12 cellular contexts compared by ENCODE assay signal in genomic region chr6:49326337-49326736, GRCh38.
DNase-seq lines count a peak whose midpoint lies in the region; ATAC-seq and TF ChIP-seq lines count a peak whose summit lies in the region.
"Had no signal": no experiment of that assay in that cellular context is flagged by ENCODE, and none has a peak within 500 bp of the region (broad histone marks: within the 10 kb centered on the region; RNA-seq: fewer than 3 reads in every experiment).

No MANE protein-coding gene starts in this region.

- RAD21 ChIA-PET in HCT116 (lab: Charles Lee; ENCODE audit: low non-redundant PET in 1 of 2, low total read pairs in 2 of 2, uncharacterized antibody in 2 of 2, unreplicated experiment in 2 of 2): no interaction called here

- peak overlapping the region in 1 of 2 experiments; percentile 24; a peak in 1 of 4 replicates for H3K4me3 ChIP-seq in HCT116 (replicated peaks in 1 of 2; ENCODE audit: low read depth in 1 of 2, low read length in 2 of 2)
- H3K4me3 ChIP-seq in fibroblast of lung (replicated peaks in 1 of 4; ENCODE audit: control extremely low read depth in 1 of 4, insufficient read depth in 1 of 4, low read depth in 3 of 4, low read length in 4 of 4): no peak overlapping the region
- peak overlapping the region; percentile 20 for H3K4me3 ChIP-seq in skeletal muscle satellite cell (ENCODE audit: low read length)

- CTCF ChIA-PET in HCT116 (lab: Charles Lee): no interaction called here

- ATAC-seq in HCT116 (no peak), GM18517 (IDR thresholded peaks at IDR 0.05; ENCODE audit: unreplicated experiment) (no peak)
- ATAC-seq: stimulated activated naive B cell treated with anti-CD40 and anti-IgM and Interleukin-4, amounts not matched to agents 10 μg/mL and 1 μg/mL and 100 μg/mL, for 72 hours; T-helper 17 cell had no signal

- no peak for TF ChIP-seq RAD21 in HCT116 (IDR thresholded peaks at IDR 0.05; ENCODE audit: low read depth)

- H3K79me2 ChIP-seq in HCT116 (ENCODE audit: insufficient read depth, low read length): no peaks in the 10 kb centered on the region
- H3K79me2 ChIP-seq in fibroblast of lung (ENCODE audit: control insufficient read depth, insufficient read depth, low read length): no peaks in the 10 kb centered on the region

- no peak for TF ChIP-seq POLR2A in HCT116 (IDR thresholded peaks at IDR 0.05; ENCODE audit: borderline replicate concordance, extremely low read depth, insufficient read depth, insufficient read length)

- no peaks in the 10 kb centered on the region for H3K27me3 ChIP-seq in HCT116 (ENCODE audit: insufficient read depth, low read length)
- H3K27me3 ChIP-seq in fibroblast of lung (ENCODE audit: control insufficient read depth, insufficient read depth, low read length): no peaks in the 10 kb centered on the region
- H3K27me3 ChIP-seq in skeletal muscle satellite cell (ENCODE audit: control insufficient read depth, insufficient read depth, low read length): no peaks in the 10 kb centered on the region

- H3K4me2 ChIP-seq in HCT116 (ENCODE audit: low read length) (peak overlapping the region; percentile 36), fibroblast of lung (ENCODE audit: extremely low read depth, insufficient read depth, low read length) (no peak overlapping the region), skeletal muscle satellite cell (ENCODE audit: low read length) (peak overlapping the region; percentile 53)

- H3K9me3 ChIP-seq in HCT116 (ENCODE audit: control insufficient read depth in 1 of 2, insufficient read depth in 1 of 2, low read depth in 1 of 2, low read length in 2 of 2): no peaks in the 10 kb centered on the region
- H3K9me3 ChIP-seq in fibroblast of lung (ENCODE audit: control insufficient read depth, insufficient read depth, low read depth, low read length): no peaks in the 10 kb centered on the region
- H3K9me3 ChIP-seq in skeletal muscle satellite cell (replicated peaks; ENCODE audit: low read length): no peaks in the 10 kb centered on the region

- TF ChIP-seq CTCF in HCT116 (IDR thresholded peaks at IDR 0.05 in 2 of 3, conservative IDR thresholded peaks at IDR 0.05 in 1 of 3; ENCODE audit: borderline replicate concordance in 1 of 3, insufficient read depth in 1 of 3, low read depth in 2 of 3, low read length in 2 of 3): no peak
- TF ChIP-seq CTCF in fibroblast of lung (conservative IDR thresholded peaks at IDR 0.05 in 1 of 2, IDR thresholded peaks at IDR 0.05 in 1 of 2; ENCODE audit: low read depth in 1 of 2, low read length in 2 of 2): no peak
- no peak for TF ChIP-seq CTCF in GM20000 (IDR thresholded peaks at IDR 0.05; ENCODE audit: extremely low read depth, missing control alignments)

- DNase-seq in HCT116 (ENCODE audit: low read depth, low spot score) (no peak), RPMI7951 (ENCODE audit: low read depth) (peak; percentile 27), fibroblast of lung (ENCODE audit: low read depth in 2 of 2) (peak; percentile 35 to 78), GM20000 (ENCODE audit: low spot score) (no peak), SW480 (ENCODE audit: low spot score) (no peak)
- DNase-seq: GOT3; MM.1S; NCI-H748 treated with DMSO at 0.1 percent for 48 hours; stimulated activated naive B cell treated with anti-CD40 and anti-IgM and Interleukin-4, amounts not matched to agents 10 μg/mL and 1 μg/mL and 100 μg/mL, for 72 hours; T-helper 17 cell had no signal

- H2AFZ ChIP-seq in HCT116 (ENCODE audit: low read depth, low read length, poor library complexity, severe bottlenecking) (peak overlapping the region; percentile 19), fibroblast of lung (ENCODE audit: low read length) (peak overlapping the region; percentile 9)

- intact Hi-C loops in HCT116 (cut with micrococcal nuclease): no loop called here

- H3K27ac ChIP-seq in HCT116 (ENCODE audit: low read depth, low read length) (no peak overlapping the region), fibroblast of lung (ENCODE audit: insufficient read depth, low read length) (no peak overlapping the region)

- BruUV-seq in HCT116 (replicated peaks; lab: Mats Ljungman, UMichigan): no TSS peak

- no peaks in the 10 kb centered on the region for H4K20me1 ChIP-seq in HCT116 (ENCODE audit: insufficient read depth)
- no peaks in the 10 kb centered on the region for H4K20me1 ChIP-seq in fibroblast of lung (ENCODE audit: control insufficient read depth, extremely low read depth, insufficient read depth, low read length)

- H3K36me3 ChIP-seq in HCT116 (ENCODE audit: control insufficient read depth in 1 of 2, insufficient read depth in 2 of 2, low read length in 2 of 2) (no peaks in the 10 kb centered on the region), fibroblast of lung (ENCODE audit: control insufficient read depth, insufficient read depth, low read length) (no peaks in the 10 kb centered on the region), skeletal muscle satellite cell (ENCODE audit: insufficient read depth, low read length) (no peaks in the 10 kb centered on the region)

- H3K9me2 ChIP-seq in HCT116 (ENCODE audit: insufficient read depth): no peaks in the 10 kb centered on the region

- H3K9ac ChIP-seq in HCT116 (ENCODE audit: low read length) (no peak overlapping the region), fibroblast of lung (ENCODE audit: insufficient read depth, low read length) (no peak overlapping the region), skeletal muscle satellite cell (ENCODE audit: low read depth, low read length) (peak overlapping the region; percentile 50)

- H3K4me1 ChIP-seq in HCT116 (ENCODE audit: control insufficient read depth in 1 of 2, insufficient read depth in 2 of 2, low read length in 2 of 2): peaks cover 0 to 18% of the 10 kb centered on the region in 2 experiments; a peak in 2 of 4 replicates
- no peaks in the 10 kb centered on the region for H3K4me1 ChIP-seq in fibroblast of lung (ENCODE audit: control insufficient read depth, extremely low read depth, insufficient read depth, low read length)
- H3K4me1 ChIP-seq in skeletal muscle satellite cell (ENCODE audit: control insufficient read depth, insufficient read depth, low read length): peaks cover 20% of the 10 kb centered on the region

- POLR2A ChIA-PET in HCT116 (lab: Charles Lee): no interaction called here

TF ChIP-seq in HCT116, 20 proteins besides CTCF, POLR2A, EP300 and RAD21:
- TF ChIP-seq CEBPB (IDR thresholded peaks at IDR 0.05; ENCODE audit: low read depth): peak; percentile 23; the same call in 1 of the 2 replicates
- TF ChIP-seq EZH2 (IDR thresholded peaks at IDR 0.05): no peak
- 0 out of 2 replicates have a peak, but pooled peaks have one; percentile 17 for TF ChIP-seq JUND (IDR thresholded peaks at IDR 0.05)
- TF ChIP-seq SP1 (IDR thresholded peaks at IDR 0.05; ENCODE audit: low read depth): no peak
- no peak for TF ChIP-seq EZH2phosphoT487 (IDR thresholded peaks at IDR 0.05; ENCODE audit: borderline replicate concordance)
- no peak for TF ChIP-seq FOSL1 (IDR thresholded peaks at IDR 0.05; ENCODE audit: low read depth)
- peak; percentile 67; the same call in 1 of the 2 replicates for TF ChIP-seq SRF (IDR thresholded peaks at IDR 0.05; ENCODE audit: low read depth)
- TF ChIP-seq YY1 (IDR thresholded peaks at IDR 0.05; ENCODE audit: extremely low read depth, insufficient replicate concordance, low read depth, low read length): no peak
- no peak for TF ChIP-seq POLR2AphosphoS5 (IDR thresholded peaks at IDR 0.05; ENCODE audit: low read depth, low read length)
- no peak for TF ChIP-seq TCF7L2 (IDR thresholded peaks at IDR 0.05; ENCODE audit: borderline replicate concordance, extremely low read depth, insufficient read depth, insufficient read length)
- TF ChIP-seq CBX3 (IDR thresholded peaks at IDR 0.05; ENCODE audit: low read depth): no peak
- TF ChIP-seq ZFX (IDR thresholded peaks at IDR 0.05): no peak

Comparison
In these comparisons a context has a peak if more than half of its experiments do, and no peak if none do; other contexts are left out.
1. DNase-seq: peak in RPMI7951 (single experiment) and fibroblast of lung (2 of 2); none in HCT116 (single experiment), GM20000 (single experiment) and SW480 (single experiment).